Comparison of ENCODE assay signal across 8 cellular contexts in the genomic region with DNA sequence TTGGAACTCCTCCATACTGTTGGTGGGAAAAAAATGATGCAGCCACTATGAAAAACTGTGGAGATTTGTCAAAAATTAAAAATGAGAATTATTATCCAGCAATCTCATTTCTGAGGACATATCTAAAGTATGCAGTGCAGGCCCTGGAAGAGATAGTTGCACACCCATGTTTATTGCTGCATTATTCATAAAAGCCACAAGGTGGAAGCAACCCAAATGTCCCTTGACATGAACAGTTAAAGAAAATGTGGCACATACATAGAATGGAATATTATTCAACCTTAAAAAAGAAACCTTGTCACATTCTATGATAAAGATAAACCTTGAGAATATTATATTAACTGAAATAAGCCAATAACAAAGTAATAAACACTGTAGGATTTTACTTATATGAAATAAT.
DNase-seq lines count a peak whose midpoint lies in the region; ATAC-seq and TF ChIP-seq lines count a peak whose summit lies in the region.

No MANE protein-coding gene starts in this region.

- TF ChIP-seq CTCF in colonic mucosa (IDR thresholded peaks at IDR 0.05), result peak; percentile 28

- H3K27ac ChIP-seq in colonic mucosa (no peak overlapping the region), caudate nucleus (ENCODE audit: low read depth, low read length) (no peak overlapping the region)

- H3K36me3 ChIP-seq in colonic mucosa, result no peaks in the 10 kb centered on the region

- in situ Hi-C loops in ACHN (cut with HindIII; ENCODE audit: low pct_ligation_motif_present, low pct_unique_long_range_greater_than_20kb, low sequenced_read_pairs), result no loop called here
- in situ Hi-C loops in KBM-7 (cut with MboI; ENCODE audit: low pct_unique_long_range_greater_than_20kb, low sequenced_read_pairs), result no loop called here

- no peak overlapping the region for H3K9ac ChIP-seq in colonic mucosa (ENCODE audit: low read depth in 2 of 2, low read length in 2 of 2)

- no peaks in the 10 kb centered on the region for H3K4me1 ChIP-seq in colonic mucosa

- no peaks in the 10 kb centered on the region for H3K27me3 ChIP-seq in colonic mucosa

- no peak overlapping the region for H3K4me3 ChIP-seq in colonic mucosa

- intact Hi-C loops in colonic mucosa (cut with DNase I), result loop anchor here (5.0 kb wide), 1 partner anchor 212 kb away; no protein-coding TSS in a partner anchor

- peak; percentile 26 for DNase-seq in ACHN
- peak; percentile 33 for DNase-seq in KBM-7
- DNase-seq in colonic mucosa, result no peak
- DNase-seq in hypothalamus (lab: John Stamatoyannopoulos, UW), result no peak
- no peak for DNase-seq in caudate nucleus (lab: John Stamatoyannopoulos, UW)
- no peak for DNase-seq in stimulated activated naive CD4-positive, alpha-beta T cell treated with Interleukin-2 at 50 U/mL for 16 hours (lab: John Stamatoyannopoulos, UW)

- H3K9me3 ChIP-seq in colonic mucosa, result no peaks in the 10 kb centered on the region

- peak; percentile 86 for ATAC-seq in GM18867 (IDR thresholded peaks at IDR 0.05; ENCODE audit: unreplicated experiment)
- no peak for ATAC-seq in HG02610 (IDR thresholded peaks at IDR 0.05; ENCODE audit: unreplicated experiment)

Comparison
In these comparisons a context has a peak if more than half of its experiments do, and no peak if none do; other contexts are left out.
1. DNase-seq: peak in ACHN (single experiment) and KBM-7 (single experiment); none in colonic mucosa (single experiment), hypothalamus (0 of 51), caudate nucleus (0 of 61) and stimulated activated naive CD4-positive, alpha-beta T cell treated with Interleukin-2 at 50 U/mL for 16 hours (single experiment).